ENCODE assay signal across 16 cellular contexts in genomic region chr20:63268256-63268655, GRCh38. TPM values are rescaled to one million over a fixed set of nuclear protein-coding genes. Genes with fewer than 3 reads are reported as not detected.
DNase-seq lines count a peak whose midpoint lies in the region; ATAC-seq, FAIRE-seq and TF ChIP-seq lines count a peak whose summit lies in the region.
"Had no signal": no experiment of that assay in that cellular context is flagged by ENCODE, and none has a peak within 500 bp of the region (broad histone marks: within the 10 kb centered on the region; RNA-seq: fewer than 3 reads in every experiment).

No MANE protein-coding gene starts in this region.

- no peak for TF ChIP-seq RAD21 in IMR-90 (IDR thresholded peaks at IDR 0.05; ENCODE audit: low read length)

- H3K4ac ChIP-seq in IMR-90 (ENCODE audit: low read depth, low read length): no peak overlapping the region

- no peak overlapping the region for H2AK5ac ChIP-seq in IMR-90 (ENCODE audit: low read depth, low read length)

- no peak overlapping the region for H3K56ac ChIP-seq in IMR-90 (ENCODE audit: extremely low read depth, insufficient read depth, low read length)

- H2BK15ac ChIP-seq in IMR-90 (ENCODE audit: low read depth, low read length): no peak overlapping the region

- H2AFZ ChIP-seq in IMR-90 (replicated peaks; ENCODE audit: low read length, poor library complexity) (no peak overlapping the region), keratinocyte (ENCODE audit: control insufficient read depth, low read length) (no peak overlapping the region)

- H3K9ac ChIP-seq in BLaER1 treated with 17β-estradiol and CSF1 and Interleukin-3, amounts not matched to agents 10 nM and 100 nM: no peak overlapping the region
- H3K9ac ChIP-seq in IMR-90 (ENCODE audit: low read depth, low read length) (no peak overlapping the region), keratinocyte (ENCODE audit: control insufficient read depth, extremely low read depth, insufficient read depth, low read length) (no peak overlapping the region)

- no peak overlapping the region for H3K4me3 Mint-ChIP-seq in CD4-positive, alpha-beta T cell

- no peaks in the 10 kb centered on the region for H3K9me3 Mint-ChIP-seq in CD4-positive, alpha-beta T cell

- H3K9me1 ChIP-seq in IMR-90 (ENCODE audit: insufficient read depth, low read length): 0 out of 2 replicates have a peak, but pooled peaks cover 2% of the 10 kb centered on the region
- H3K9me1 ChIP-seq in keratinocyte (ENCODE audit: control insufficient read depth, extremely low read depth, insufficient read depth, low read length): no peaks in the 10 kb centered on the region

- FAIRE-seq in keratinocyte (lab: Jason Lieb, UNC): no peak
- FAIRE-seq: H54 had no signal

- ATAC-seq in IMR-90 (ENCODE audit: low read depth) (no peak), HG03095 (IDR thresholded peaks at IDR 0.05; ENCODE audit: unreplicated experiment) (no peak)
- no peak for ATAC-seq in CD4-positive, alpha-beta T cell (ENCODE audit: poor library complexity)

- peaks cover 1% of the 10 kb centered on the region for H3K36me3 Mint-ChIP-seq in CD4-positive, alpha-beta T cell (ENCODE audit: low read depth)
- H3K36me3 Mint-ChIP-seq: CD4-positive, CD25-positive, alpha-beta regulatory T cell had no signal

- WGBS in IMR-90 (ENCODE audit: extremely low coverage in 2 of 2, insufficient read length in 1 of 2), 2 experiments: 80% methylated on average over 2 of the region's 7 CpGs; no CpG with 5 or more reads in 1 of the 2 experiments

- peaks cover 5 to 19% (median 12%) of the 10 kb centered on the region in 11 experiments; a peak in 12 of 22 replicates for H3K27me3 ChIP-seq in BLaER1 treated with 17β-estradiol and CSF1 and Interleukin-3, amounts not matched to agents 10 nM and 100 nM
- peaks cover 27% of the 10 kb centered on the region for H3K27me3 ChIP-seq in IMR-90 (ENCODE audit: control insufficient read depth, insufficient read depth, low read length)
- peaks cover 7% of the 10 kb centered on the region for H3K27me3 ChIP-seq in keratinocyte (ENCODE audit: control insufficient read depth, extremely low read depth, insufficient read depth, low read length)
- peaks cover 17% of the 10 kb centered on the region for H3K27me3 ChIP-seq in CD4-positive, alpha-beta T cell (ENCODE audit: control insufficient read depth, insufficient read depth, low read length)
- H3K27me3 ChIP-seq: MG63 had no signal

- in situ Hi-C loops in IMR-90 (cut with MboI; ENCODE audit: low sequenced_read_pairs): no loop called here

- H3K79me1 ChIP-seq in IMR-90 (ENCODE audit: low read depth in 1 of 2, low read length in 2 of 2): peaks cover 0 to 9% of the 10 kb centered on the region in 2 experiments; a peak in 3 of 4 replicates

- H3K27me3 Mint-ChIP-seq in CD4-positive, alpha-beta T cell: peaks cover 8% of the 10 kb centered on the region
- H3K27me3 Mint-ChIP-seq: CD4-positive, CD25-positive, alpha-beta regulatory T cell had no signal

- peaks cover 0 to 5% (median 2%) of the 10 kb centered on the region in 11 experiments; a peak in 5 of 22 replicates for H4K20me1 ChIP-seq in BLaER1 treated with 17β-estradiol and CSF1 and Interleukin-3, amounts not matched to agents 10 nM and 100 nM
- H4K20me1 ChIP-seq in IMR-90 (ENCODE audit: insufficient read depth, low read length) (0 out of 2 replicates have a peak, but pooled peaks cover 2% of the 10 kb centered on the region), keratinocyte (ENCODE audit: control insufficient read depth, extremely low read depth, insufficient read depth, low read length) (no peaks in the 10 kb centered on the region)

- TF ChIP-seq CTCF in IMR-90 (conservative IDR thresholded peaks at IDR 0.05; ENCODE audit: low read depth, low read length): no peak
- no peak for TF ChIP-seq CTCF in keratinocyte (optimal IDR thresholded peaks at IDR 0.05 in 1 of 3, IDR thresholded peaks at IDR 0.05 in 1 of 3, conservative IDR thresholded peaks at IDR 0.05 in 1 of 3; ENCODE audit: extremely low read depth in 1 of 3, insufficient read depth in 2 of 3, low read length in 3 of 3)
- TF ChIP-seq CTCF in retinal pigment epithelial cell (conservative IDR thresholded peaks at IDR 0.05; ENCODE audit: low read depth, low read length): no peak
- no peak for TF ChIP-seq CTCF in CD4-positive, alpha-beta T cell (IDR thresholded peaks at IDR 0.05)

- DNase-seq in IMR-90: no peak
- DNase-seq in keratinocyte (ENCODE audit: low read depth, low spot score): no peak
- DNase-seq in retinal pigment epithelial cell (ENCODE audit: low read depth): peak; percentile 51
- no peak for DNase-seq in CD4-positive, alpha-beta T cell
- no peak for DNase-seq in NCI-H2196 treated with DMSO at 0.1 percent for 48 hours (lab: John Stamatoyannopoulos, UW; ENCODE audit: unreplicated experiment)
- DNase-seq: CD4-positive, CD25-positive, alpha-beta regulatory T cell; EL; MG63; NCI-H1092 treated with DMSO at 0.1 percent for 48 hours; NCI-H1694 treated with DMSO at 0.1 percent for 48 hours; NCI-H510A; SIG-M5 had no signal

- H3K27ac Mint-ChIP-seq in CD4-positive, alpha-beta T cell: no peak overlapping the region
- H3K27ac Mint-ChIP-seq: CD4-positive, CD25-positive, alpha-beta regulatory T cell had no signal

- no peak overlapping the region for H3K4me3 ChIP-seq in BLaER1 treated with 17β-estradiol and CSF1 and Interleukin-3, amounts not matched to agents 10 nM and 100 nM
- H3K4me3 ChIP-seq in IMR-90 (ENCODE audit: insufficient read depth, low read depth, low read length): no peak overlapping the region
- no peak overlapping the region for H3K4me3 ChIP-seq in keratinocyte (ENCODE audit: control insufficient read depth in 2 of 3, extremely low read depth in 1 of 3, insufficient read depth in 2 of 3, low read depth in 1 of 3, low read length in 3 of 3)
- H3K4me3 ChIP-seq in retinal pigment epithelial cell (ENCODE audit: low read length): no peak overlapping the region
- H3K4me3 ChIP-seq: MG63 had no signal

- peaks cover 13% of the 10 kb centered on the region for H3K4me1 Mint-ChIP-seq in CD4-positive, alpha-beta T cell (ENCODE audit: low read depth)

- H3K23ac ChIP-seq in IMR-90 (ENCODE audit: low read depth, low read length): no peak overlapping the region

- H3K36me3 ChIP-seq in BLaER1 treated with 17β-estradiol and CSF1 and Interleukin-3, amounts not matched to agents 10 nM and 100 nM: no peaks in the 10 kb centered on the region
- H3K36me3 ChIP-seq in IMR-90 (ENCODE audit: control insufficient read depth, insufficient read depth, low read length): no peaks in the 10 kb centered on the region
- no peaks in the 10 kb centered on the region for H3K36me3 ChIP-seq in keratinocyte (ENCODE audit: control insufficient read depth in 2 of 2, extremely low read depth in 1 of 2, insufficient read depth in 2 of 2, low read length in 2 of 2)
- H3K36me3 ChIP-seq: MG63 had no signal

- peaks cover 3 to 31% (median 19%) of the 10 kb centered on the region in 10 experiments; a peak in 16 of 20 replicates for H3K4me1 ChIP-seq in BLaER1 treated with 17β-estradiol and CSF1 and Interleukin-3, amounts not matched to agents 10 nM and 100 nM
- H3K4me1 ChIP-seq in IMR-90 (ENCODE audit: control insufficient read depth, insufficient read depth, low read length) (no peaks in the 10 kb centered on the region; the same call in none of the 2 replicates), keratinocyte (ENCODE audit: control insufficient read depth, extremely low read depth, insufficient read depth, low read length) (peaks cover 16% of the 10 kb centered on the region)

- no peak overlapping the region for H4K8ac ChIP-seq in IMR-90 (ENCODE audit: low read depth in 2 of 2, low read length in 2 of 2)

- CTCF ChIA-PET in IMR-90 (lab: Yijun Ruan, JAX): no interaction called here
- CTCF ChIA-PET in CD4-positive, alpha-beta T cell (lab: Charles Lee): no interaction called here

- no peaks in the 10 kb centered on the region for H3K9me3 ChIP-seq in BLaER1 treated with 17β-estradiol and CSF1 and Interleukin-3, amounts not matched to agents 10 nM and 100 nM (replicated peaks in 1 of 11)
- H3K9me3 ChIP-seq in IMR-90 (ENCODE audit: control insufficient read depth, insufficient read depth, low read length) (no peaks in the 10 kb centered on the region), keratinocyte (ENCODE audit: control insufficient read depth, low read depth, low read length) (no peaks in the 10 kb centered on the region)
- H3K9me3 ChIP-seq in CD4-positive, alpha-beta T cell (ENCODE audit: control insufficient read depth, low read length): no peaks in the 10 kb centered on the region
- H3K9me3 ChIP-seq: MG63 had no signal

- no peak overlapping the region for H3K27ac ChIP-seq in BLaER1 treated with 17β-estradiol and CSF1 and Interleukin-3, amounts not matched to agents 10 nM and 100 nM
- H3K27ac ChIP-seq in IMR-90 (ENCODE audit: insufficient read depth, low read length): no peak overlapping the region
- H3K27ac ChIP-seq in keratinocyte (ENCODE audit: control insufficient read depth, insufficient read depth, low read length): no peak overlapping the region
- no peak overlapping the region for H3K27ac ChIP-seq in CD4-positive, alpha-beta T cell (ENCODE audit: low read depth, low read length)

- H2BK20ac ChIP-seq in IMR-90 (ENCODE audit: low read depth, low read length): no peak overlapping the region

- TF ChIP-seq POLR2A in IMR-90 (IDR thresholded peaks at IDR 0.05; ENCODE audit: low read depth, low read length): no peak

- no peak overlapping the region for H2BK5ac ChIP-seq in IMR-90 (ENCODE audit: low read depth, low read length, poor library complexity, severe bottlenecking)

- peak overlapping the region in 7 of 11 experiments; percentile 36 to 65 (median 54); a peak in 12 of 22 replicates for H3K4me2 ChIP-seq in BLaER1 treated with 17β-estradiol and CSF1 and Interleukin-3, amounts not matched to agents 10 nM and 100 nM
- H3K4me2 ChIP-seq in IMR-90 (ENCODE audit: low read depth, low read length): no peak overlapping the region
- H3K4me2 ChIP-seq in keratinocyte (ENCODE audit: control insufficient read depth, extremely low read depth, insufficient read depth, low read depth, low read length): peak overlapping the region; percentile 52

- H2AK9ac ChIP-seq in IMR-90 (replicated peaks; ENCODE audit: low read depth, low read length, poor library complexity): peak overlapping the region; percentile 31

- H3K79me2 ChIP-seq in keratinocyte (ENCODE audit: control insufficient read depth, insufficient read depth, low read length): peaks cover 6% of the 10 kb centered on the region

- dilution Hi-C loops in IMR-90 (cut with HindIII; ENCODE audit: low sequenced_read_pairs, unreplicated experiment) (no loop called here), keratinocyte (cut with MboI; ENCODE audit: extremely low pct_ligation_motif_present, low sequenced_read_pairs) (no loop called here)

- intact Hi-C loops in IMR-90 (cut with micrococcal nuclease): no loop called here
- intact Hi-C loops in CD4-positive, alpha-beta T cell (cut with DNase I, micrococcal nuclease): no loop called here

- POLR2A ChIA-PET in IMR-90 (lab: Charles Lee; ENCODE audit: unreplicated experiment): no interaction called here
- POLR2A ChIA-PET in CD4-positive, alpha-beta T cell (lab: Charles Lee): no interaction called here

- H4K5ac ChIP-seq in IMR-90 (ENCODE audit: low read depth, low read length): no peak overlapping the region

- H3K18ac ChIP-seq in IMR-90 (ENCODE audit: low read depth, low read length): no peak overlapping the region

- no peak overlapping the region for H2BK120ac ChIP-seq in IMR-90 (ENCODE audit: low read depth, low read length)

- H4K91ac ChIP-seq in IMR-90 (ENCODE audit: insufficient read depth, low read depth, low read length): no peak overlapping the region

- BruUV-seq in IMR-90 (replicated peaks; lab: Mats Ljungman, UMichigan): no TSS peak

- no peak overlapping the region for H3K14ac ChIP-seq in IMR-90 (replicated peaks; ENCODE audit: low read depth, low read length)

RNA-seq across cellular contexts. Expression of gene ARFGAP1, which starts 4.4 kb away (rescaled TPM):
- total RNA-seq in IMR-90 (2012; rRNA removed): 54.7 and 59.1 TPM in 2 replicates
- polyA plus RNA-seq in IMR-90 (2012; rRNA removed) (194 and 203 TPM in 2 replicates), keratinocyte (31.5 to 48.6 TPM (median 32.2 TPM) in 3 replicates)
- 96.9 and 108 TPM in 2 replicates for polyA plus RNA-seq in IMR-90 (2012; cell fraction: cytosol; rRNA removed)
- polyA plus RNA-seq in IMR-90 (2012; cell fraction: nucleus; rRNA removed; ENCODE audit: low replicate concordance): 1,020 and 2,202 TPM in 2 replicates
- 34.5 TPM for polyA plus RNA-seq in keratinocyte (2011; ENCODE audit: low read depth)
- polyA plus RNA-seq in keratinocyte (2011; cell fraction: cytosol; rRNA removed): 22.7 and 37.2 TPM in 2 replicates
- polyA plus RNA-seq in keratinocyte (2011; cell fraction: nucleus; rRNA removed): 128 and 155 TPM in 2 replicates
- 29.0 and 57.9 TPM in 2 replicates for polyA plus RNA-seq in keratinocyte (2012; ENCODE audit: low replicate concordance)
- 41.4 to 84.3 TPM (median 46.5 TPM) in 3 replicates for polyA minus RNA-seq in keratinocyte
- polyA minus RNA-seq in keratinocyte (2011; cell fraction: cytosol; rRNA and poly(A)+ RNA removed): 73.1 TPM
- 48.7 and 57.2 TPM in 2 replicates for polyA minus RNA-seq in keratinocyte (2011; cell fraction: nucleus; rRNA and poly(A)+ RNA removed)
- 100 to 1,000 TPM; 120 TPM for total RNA-seq in CD4-positive, alpha-beta T cell

RNA-seq across cellular contexts. Expression of gene NKAIN4, which starts 14.0 kb away (rescaled TPM):
- total RNA-seq in IMR-90 (2012; rRNA removed): not detected in 2 replicates
- not detected in 2 replicates for polyA plus RNA-seq in IMR-90 (2012; rRNA removed)
- polyA plus RNA-seq in IMR-90 (2012; cell fraction: cytosol; rRNA removed): not detected in 2 replicates
- polyA plus RNA-seq in IMR-90 (2012; cell fraction: nucleus; rRNA removed; ENCODE audit: low replicate concordance): not detected in 2 replicates
- polyA plus RNA-seq in keratinocyte: not detected in 3 replicates
- not detected for polyA plus RNA-seq in keratinocyte (2011; ENCODE audit: low read depth)
- not detected in 2 replicates for polyA plus RNA-seq in keratinocyte (2011; cell fraction: cytosol; rRNA removed)
- polyA plus RNA-seq in keratinocyte (2011; cell fraction: nucleus; rRNA removed): not detected in 2 replicates
- not detected in 2 replicates for polyA plus RNA-seq in keratinocyte (2012; ENCODE audit: low replicate concordance)
- not detected in 3 replicates for polyA minus RNA-seq in keratinocyte
- not detected for polyA minus RNA-seq in keratinocyte (2011; cell fraction: cytosol; rRNA and poly(A)+ RNA removed)
- polyA minus RNA-seq in keratinocyte (2011; cell fraction: nucleus; rRNA and poly(A)+ RNA removed): not detected in 2 replicates
- total RNA-seq in CD4-positive, alpha-beta T cell: not detected
- total RNA-seq: A673; CD4-positive, CD25-positive, alpha-beta regulatory T cell had no signal
- polyA plus RNA-seq: CD4-positive, CD25-positive, alpha-beta regulatory T cell had no signal

RNA-seq across cellular contexts. Expression of gene COL20A1, which starts 24.7 kb away (rescaled TPM):
- total RNA-seq in IMR-90 (2012; rRNA removed): not detected in 2 replicates
- polyA plus RNA-seq in IMR-90 (2012; rRNA removed) (not detected in 2 replicates), keratinocyte (not detected in 3 replicates)
- not detected in 2 replicates for polyA plus RNA-seq in IMR-90 (2012; cell fraction: cytosol; rRNA removed)
- polyA plus RNA-seq in IMR-90 (2012; cell fraction: nucleus; rRNA removed; ENCODE audit: low replicate concordance): 0.07 and 0.10 TPM in 2 replicates
- not detected for polyA plus RNA-seq in keratinocyte (2011; ENCODE audit: low read depth)
- polyA plus RNA-seq in keratinocyte (2011; cell fraction: cytosol; rRNA removed): not detected in 2 replicates
- not detected in 2 replicates for polyA plus RNA-seq in keratinocyte (2011; cell fraction: nucleus; rRNA removed)
- not detected in 2 replicates for polyA plus RNA-seq in keratinocyte (2012; ENCODE audit: low replicate concordance)
- polyA minus RNA-seq in keratinocyte: not detected in 3 replicates
- not detected for polyA minus RNA-seq in keratinocyte (2011; cell fraction: cytosol; rRNA and poly(A)+ RNA removed)
- polyA minus RNA-seq in keratinocyte (2011; cell fraction: nucleus; rRNA and poly(A)+ RNA removed): 0.32 TPM in 1 of 2 replicates, not detected in the other
- under 1 TPM in 1 of 2 experiments, not detected in 1; 0.03 TPM for total RNA-seq in CD4-positive, alpha-beta T cell
- total RNA-seq: A673 had no signal
- polyA plus RNA-seq: CD4-positive, CD25-positive, alpha-beta regulatory T cell had no signal

RNA-seq across cellular contexts. Expression of gene BIRC7, which starts 32.6 kb away (rescaled TPM):
- total RNA-seq in IMR-90 (2012; rRNA removed): not detected in 2 replicates
- polyA plus RNA-seq in IMR-90 (2012; rRNA removed) (not detected in 2 replicates), keratinocyte (not detected in 3 replicates)
- polyA plus RNA-seq in IMR-90 (2012; cell fraction: cytosol; rRNA removed): 0.02 TPM in 1 of 2 replicates, not detected in the other
- polyA plus RNA-seq in IMR-90 (2012; cell fraction: nucleus; rRNA removed; ENCODE audit: low replicate concordance): not detected in 2 replicates
- not detected for polyA plus RNA-seq in keratinocyte (2011; ENCODE audit: low read depth)
- not detected in 2 replicates for polyA plus RNA-seq in keratinocyte (2011; cell fraction: cytosol; rRNA removed)
- polyA plus RNA-seq in keratinocyte (2011; cell fraction: nucleus; rRNA removed): not detected in 2 replicates
- polyA plus RNA-seq in keratinocyte (2012; ENCODE audit: low replicate concordance): not detected in 2 replicates
- polyA minus RNA-seq in keratinocyte: not detected in 3 replicates
- not detected for polyA minus RNA-seq in keratinocyte (2011; cell fraction: cytosol; rRNA and poly(A)+ RNA removed)
- not detected in 2 replicates for polyA minus RNA-seq in keratinocyte (2011; cell fraction: nucleus; rRNA and poly(A)+ RNA removed)
- total RNA-seq in CD4-positive, alpha-beta T cell: not detected
- total RNA-seq: A673; CD4-positive, CD25-positive, alpha-beta regulatory T cell had no signal
- polyA plus RNA-seq: CD4-positive, CD25-positive, alpha-beta regulatory T cell had no signal

RNA-seq across cellular contexts. Expression of gene YTHDF1, which starts 52.3 kb away (rescaled TPM):
- 10.9 and 13.9 TPM in 2 replicates for total RNA-seq in IMR-90 (2012; rRNA removed)
- polyA plus RNA-seq in IMR-90 (2012; rRNA removed) (21.3 and 22.6 TPM in 2 replicates), keratinocyte (23.4 to 34.8 TPM (median 26.4 TPM) in 3 replicates)
- 11.8 and 17.6 TPM in 2 replicates for polyA plus RNA-seq in IMR-90 (2012; cell fraction: cytosol; rRNA removed)
- 28.4 and 31.6 TPM in 2 replicates for polyA plus RNA-seq in IMR-90 (2012; cell fraction: nucleus; rRNA removed; ENCODE audit: low replicate concordance)
- polyA plus RNA-seq in keratinocyte (2011; ENCODE audit: low read depth): 10.1 TPM
- polyA plus RNA-seq in keratinocyte (2011; cell fraction: cytosol; rRNA removed): 24.7 and 25.3 TPM in 2 replicates
- 34.2 and 41.0 TPM in 2 replicates for polyA plus RNA-seq in keratinocyte (2011; cell fraction: nucleus; rRNA removed)
- polyA plus RNA-seq in keratinocyte (2012; ENCODE audit: low replicate concordance): 29.3 and 29.6 TPM in 2 replicates
- polyA minus RNA-seq in keratinocyte: 22.0 to 32.9 TPM (median 23.6 TPM) in 3 replicates
- 41.2 TPM for polyA minus RNA-seq in keratinocyte (2011; cell fraction: cytosol; rRNA and poly(A)+ RNA removed)
- polyA minus RNA-seq in keratinocyte (2011; cell fraction: nucleus; rRNA and poly(A)+ RNA removed): 20.6 and 25.3 TPM in 2 replicates
- 10 to 100 TPM; 43.7 to 44.1 TPM for total RNA-seq in CD4-positive, alpha-beta T cell
